Comparison of ENCODE assay signal across 12 cellular contexts in the genomic region with DNA sequence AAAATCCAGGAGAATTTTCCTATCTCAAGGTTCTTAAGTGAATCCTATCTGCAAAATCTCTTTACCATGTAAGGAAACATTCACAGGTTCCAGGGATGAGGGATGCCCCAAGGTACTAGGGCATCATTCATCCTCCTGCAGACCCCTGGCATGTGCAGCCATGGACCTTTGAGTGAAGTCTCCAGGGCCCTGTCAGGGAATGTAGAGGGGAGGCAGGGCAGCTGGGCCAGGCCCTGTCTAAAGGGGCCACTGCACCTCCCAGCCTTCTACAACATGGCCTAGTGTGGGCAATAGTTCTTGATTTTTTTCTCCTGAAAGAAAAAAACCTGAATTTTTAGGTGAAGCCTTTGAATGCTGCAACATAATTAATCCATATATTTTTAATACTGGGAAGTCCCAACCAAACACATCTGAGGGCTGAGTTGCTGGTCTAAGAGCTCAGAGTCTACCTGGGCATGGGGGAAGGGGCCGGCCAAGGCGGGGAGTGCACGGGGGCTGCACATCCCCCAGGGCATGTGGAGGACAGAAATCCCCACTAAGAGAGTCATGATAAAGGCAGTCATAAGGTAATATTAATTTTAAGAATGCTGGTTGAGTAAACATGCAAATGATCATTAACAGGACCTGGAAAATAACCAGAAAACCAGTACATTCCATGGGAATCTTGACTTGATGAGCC.
A peak's percentile ranks its signal among the peaks of the same experiment; 100 is the strongest.
DNase-seq lines count a peak whose midpoint lies in the region; ATAC-seq, FAIRE-seq and TF ChIP-seq lines count a peak whose summit lies in the region.
"Had no signal": no experiment of that assay in that cellular context is flagged by ENCODE, and none has a peak within 500 bp of the region (broad histone marks: within the 10 kb centered on the region; RNA-seq: fewer than 3 reads in every experiment).

No MANE protein-coding gene starts in this region.

- H3K23ac ChIP-seq in H1 (ENCODE audit: insufficient read length) = no peak overlapping the region

- peak overlapping the region; percentile 98; the same call in 1 of the 2 replicates for H2BK12ac ChIP-seq in H1 (ENCODE audit: low read depth, low read length)

- peak overlapping the region; percentile 36 for H3K27ac Mint-ChIP-seq in T-helper 1 cell treated with Interleukin-12 subunit alpha and Interleukin-12 subunit beta and Interleukin-4 antibody, amounts not matched to agents 30 μg/mL and 1 μg/mL, for 36 hours
- peak overlapping the region; percentile 100 for H3K27ac Mint-ChIP-seq in WTC11
- peak overlapping the region; percentile 85 for H3K27ac Mint-ChIP-seq in stimulated activated effector memory CD8-positive, alpha-beta T cell treated with anti-CD3 and anti-CD28 coated beads, Interleukin-12 subunit alpha, Interleukin-12 subunit beta, amount 100 ng/mL, for 72 hours

- peaks cover 26 to 49% (median 38%) of the 10 kb centered on the region in 4 experiments for H3K4me1 ChIP-seq in H1 (replicated peaks in 1 of 4; ENCODE audit: control insufficient read depth in 3 of 4, insufficient read depth in 4 of 4, low read length in 3 of 4)
- H3K4me1 ChIP-seq: foreskin keratinocyte had no signal

- H3K23me2 ChIP-seq in H1 (ENCODE audit: low read depth, low read length) = no peaks in the 10 kb centered on the region

- DNase-seq in T-helper 1 cell = no peak
- no peak for DNase-seq in WTC11 (ENCODE audit: low spot score)
- DNase-seq in H1 (ENCODE audit: low read depth in 1 of 2, low spot score in 2 of 2) = no peak
- DNase-seq in stimulated activated effector memory CD8-positive, alpha-beta T cell treated with anti-CD3 and anti-CD28 coated beads, Interleukin-12 subunit alpha, Interleukin-12 subunit beta, amount 100 ng/mL, for 72 hours (ENCODE audit: low spot score in 2 of 2) = no peak
- no peak for DNase-seq in NOMO-1 treated with DMSO at 0.1 percent for 48 hours (lab: John Stamatoyannopoulos, UW; ENCODE audit: unreplicated experiment)
- DNase-seq: 8988T; activated CD4-positive, alpha-beta T cell treated with anti-CD3 and anti-CD28 coated beads for 48 hours; foreskin keratinocyte had no signal

- no peak overlapping the region for H3K4me3 Mint-ChIP-seq in T-helper 1 cell treated with Interleukin-12 subunit alpha and Interleukin-12 subunit beta and Interleukin-4 antibody, amounts not matched to agents 30 μg/mL and 1 μg/mL, for 36 hours
- H3K4me3 Mint-ChIP-seq in WTC11 = peak overlapping the region; percentile 62
- no peak overlapping the region for H3K4me3 Mint-ChIP-seq in stimulated activated effector memory CD8-positive, alpha-beta T cell treated with anti-CD3 and anti-CD28 coated beads, Interleukin-12 subunit alpha, Interleukin-12 subunit beta, amount 100 ng/mL, for 72 hours

- WGBS in H1 (ENCODE audit: extremely low coverage in 1 of 2, insufficient coverage in 1 of 2, insufficient read length in 1 of 2, insufficient replicate concordance in 2 of 2, low coverage in 1 of 2, low lambda C conversion rate in 2 of 2, missing lambda C conversion rate in 1 of 2), 2 experiments = 10% methylated on average over 3 of the region's 3 CpGs; no CpG with 5 or more reads in 1 of the 2 experiments

- peak overlapping the region in 1 of 4 experiments; percentile 59; a peak in 1 of 7 replicates for H3K9ac ChIP-seq in H1 (replicated peaks in 1 of 4; ENCODE audit: extremely low read depth in 1 of 4, low read depth in 3 of 4, low read length in 3 of 4)

- H3K18ac ChIP-seq in H1 (ENCODE audit: extremely low read depth, low read length) = peak overlapping the region; percentile 99; the same call in 1 of the 2 replicates

- no peak for TF ChIP-seq RAD21 in H1 (IDR thresholded peaks at IDR 0.05 in 1 of 2, conservative IDR thresholded peaks at IDR 0.05 in 1 of 2; ENCODE audit: low read depth in 2 of 2, low read length in 2 of 2)

- H3K36me3 Mint-ChIP-seq in T-helper 1 cell treated with Interleukin-12 subunit alpha and Interleukin-12 subunit beta and Interleukin-4 antibody, amounts not matched to agents 30 μg/mL and 1 μg/mL, for 36 hours (ENCODE audit: low read depth) = peaks cover 10% of the 10 kb centered on the region
- no peaks in the 10 kb centered on the region for H3K36me3 Mint-ChIP-seq in WTC11
- peaks cover 71% of the 10 kb centered on the region for H3K36me3 Mint-ChIP-seq in stimulated activated effector memory CD8-positive, alpha-beta T cell treated with anti-CD3 and anti-CD28 coated beads, Interleukin-12 subunit alpha, Interleukin-12 subunit beta, amount 100 ng/mL, for 72 hours

- H3K4me2 ChIP-seq in H1 (ENCODE audit: insufficient read depth in 1 of 2, low read depth in 2 of 2, low read length in 2 of 2) = peak overlapping the region; percentile 76 to 85

- H3K36me3 ChIP-seq in H1 (ENCODE audit: control insufficient read depth in 2 of 4, insufficient read depth in 4 of 4, low read length in 3 of 4) = no peaks in the 10 kb centered on the region

- no peak overlapping the region for H2AFZ ChIP-seq in H1 (ENCODE audit: low read length)

- H3K14ac ChIP-seq in H1 (ENCODE audit: insufficient read length) = no peak overlapping the region

- peak overlapping the region; percentile 98 for H4K91ac ChIP-seq in H1 (replicated peaks; ENCODE audit: insufficient read length, low read length)

- peaks cover 0 to 63% of the 10 kb centered on the region in 2 experiments; a peak in 2 of 4 replicates for H3K79me2 ChIP-seq in H1 (ENCODE audit: control insufficient read depth in 1 of 2, insufficient read depth in 2 of 2, low read length in 2 of 2)

- H3K27me3 Mint-ChIP-seq in T-helper 1 cell treated with Interleukin-12 subunit alpha and Interleukin-12 subunit beta and Interleukin-4 antibody, amounts not matched to agents 30 μg/mL and 1 μg/mL, for 36 hours (ENCODE audit: low read depth) = no peaks in the 10 kb centered on the region
- H3K27me3 Mint-ChIP-seq in WTC11 (ENCODE audit: low read depth) = no peaks in the 10 kb centered on the region

- H4K8ac ChIP-seq in H1 (ENCODE audit: extremely low read depth, insufficient read depth, low read length) = no peak overlapping the region

- TF ChIP-seq CTCF in WTC11 (IDR thresholded peaks at IDR 0.05) (no peak), H1 (IDR thresholded peaks at IDR 0.05; ENCODE audit: control extremely low read depth in 1 of 3, insufficient read depth in 1 of 3, low read depth in 1 of 3, low read length in 3 of 3) (no peak)

- no peaks in the 10 kb centered on the region for H3K27me3 ChIP-seq in H1 (replicated peaks in 1 of 4; ENCODE audit: control insufficient read depth in 3 of 4, extremely low read depth in 1 of 4, insufficient read depth in 3 of 4, low read length in 3 of 4)
- H3K27me3 ChIP-seq: foreskin keratinocyte had no signal

- TF ChIP-seq POLR2A in H1 (IDR thresholded peaks at IDR 0.05; ENCODE audit: control extremely low read depth in 1 of 2, low read depth in 2 of 2, low read length in 2 of 2) = no peak

- peak overlapping the region; percentile 61 for H3K4ac ChIP-seq in H1 (replicated peaks; ENCODE audit: insufficient read length, low read depth, low read length)

- H3K4me3 ChIP-seq in H1 (ENCODE audit: extremely low read depth in 1 of 4, insufficient read depth in 2 of 4, low read depth in 3 of 4, low read length in 4 of 4) = peak overlapping the region in 1 of 4 experiments; percentile 51; a peak in 2 of 8 replicates

- no peaks in the 10 kb centered on the region for H4K20me1 ChIP-seq in H1 (replicated peaks in 1 of 2; ENCODE audit: control insufficient read depth in 1 of 2, insufficient read depth in 2 of 2, low read length in 2 of 2)

- no peak overlapping the region for H2BK15ac ChIP-seq in H1 (ENCODE audit: low read length)

- H2BK20ac ChIP-seq in H1 (ENCODE audit: low read length) = peak overlapping the region; percentile 98; the same call in 1 of the 2 replicates

- TF ChIP-seq EP300 in H1 (IDR thresholded peaks at IDR 0.05; ENCODE audit: borderline replicate concordance in 1 of 2, low read depth in 2 of 2, low read length in 2 of 2) = no peak

- no peaks in the 10 kb centered on the region for H3K9me3 ChIP-seq in H1 (ENCODE audit: insufficient read depth in 2 of 2, low read depth in 1 of 2, low read length in 1 of 2)

- peaks cover 50% of the 10 kb centered on the region for H3K4me1 Mint-ChIP-seq in T-helper 1 cell treated with Interleukin-12 subunit alpha and Interleukin-12 subunit beta and Interleukin-4 antibody, amounts not matched to agents 30 μg/mL and 1 μg/mL, for 36 hours (ENCODE audit: low read depth)
- H3K4me1 Mint-ChIP-seq in WTC11 = peaks cover 90% of the 10 kb centered on the region
- H3K4me1 Mint-ChIP-seq in stimulated activated effector memory CD8-positive, alpha-beta T cell treated with anti-CD3 and anti-CD28 coated beads, Interleukin-12 subunit alpha, Interleukin-12 subunit beta, amount 100 ng/mL, for 72 hours = peaks cover 72% of the 10 kb centered on the region

- peak overlapping the region; percentile 94 for H2BK5ac ChIP-seq in H1 (ENCODE audit: low read depth, low read length)

- peaks cover 24% of the 10 kb centered on the region for H3K79me1 ChIP-seq in H1 (ENCODE audit: low read depth, low read length)

- CTCF ChIA-PET in WTC11 (lab: Charles Lee) (interaction anchor here (1.2 to 3.1 kb wide), 6 partner anchors 17 to 159 kb away, joined by 3 to 16 read pairs (median 5); no protein-coding TSS in a partner anchor), H1 (lab: Charles Lee; ENCODE audit: partially characterized antibody) (interaction anchor here (0.8 to 1.7 kb wide), 3 partner anchors 11 to 130 kb away, joined by 3 to 6 read pairs (median 4); no protein-coding TSS in a partner anchor)

- peak overlapping the region; percentile 70 for H3K56ac ChIP-seq in H1 (replicated peaks; ENCODE audit: insufficient read length, low read depth, low read length)

- H3K9me3 Mint-ChIP-seq in T-helper 1 cell treated with Interleukin-12 subunit alpha and Interleukin-12 subunit beta and Interleukin-4 antibody, amounts not matched to agents 30 μg/mL and 1 μg/mL, for 36 hours = no peaks in the 10 kb centered on the region
- no peaks in the 10 kb centered on the region for H3K9me3 Mint-ChIP-seq in WTC11
- H3K9me3 Mint-ChIP-seq in stimulated activated effector memory CD8-positive, alpha-beta T cell treated with anti-CD3 and anti-CD28 coated beads, Interleukin-12 subunit alpha, Interleukin-12 subunit beta, amount 100 ng/mL, for 72 hours = no peaks in the 10 kb centered on the region

- peak overlapping the region; percentile 94; the same call in 1 of the 2 replicates for H2AK5ac ChIP-seq in H1 (ENCODE audit: low read depth, low read length)

- peak; percentile 22 for ATAC-seq in WTC11
- no peak for ATAC-seq in stimulated activated effector memory CD8-positive, alpha-beta T cell treated with anti-CD3 and anti-CD28 coated beads, Interleukin-12 subunit alpha, Interleukin-12 subunit beta, amount 100 ng/mL, for 72 hours
- ATAC-seq in GM19397 (IDR thresholded peaks at IDR 0.05; ENCODE audit: unreplicated experiment) = no peak
- ATAC-seq in HG03139 (IDR thresholded peaks at IDR 0.05; ENCODE audit: unreplicated experiment) = no peak
- ATAC-seq: sciatic nerve had no signal

- H2BK120ac ChIP-seq in H1 (replicated peaks; ENCODE audit: low read depth, low read length) = peak overlapping the region; percentile 86

- H4K5ac ChIP-seq in H1 (ENCODE audit: insufficient read length, low read depth, low read length) = peak overlapping the region; percentile 79

- no peak for FAIRE-seq in H1 (lab: Jason Lieb, UNC)

- H3K27ac ChIP-seq in H1 (ENCODE audit: low read depth, low read length) = peak overlapping the region; percentile 95
- H3K27ac ChIP-seq: foreskin keratinocyte had no signal

- POLR2A ChIA-PET in WTC11 (lab: Charles Lee) = interaction anchor here (0.6 kb wide), 1 partner anchor 89 kb away, joined by 3 read pairs; no protein-coding TSS in a partner anchor
- POLR2A ChIA-PET in H1 (lab: Charles Lee; ENCODE audit: partially characterized antibody) = interaction anchor here (1.0 to 2.0 kb wide), 4 partner anchors 10 to 169 kb away, joined by 3 to 5 read pairs (median 4); no protein-coding TSS in a partner anchor

Comparison
In these comparisons a context has a peak if more than half of its experiments do, and no peak if none do; other contexts are left out.
1. H3K27ac Mint-ChIP-seq: peak in every context shown above with its lines; median percentile 100 in WTC11; 85 in stimulated activated effector memory CD8-positive, alpha-beta T cell treated with anti-CD3 and anti-CD28 coated beads, Interleukin-12 subunit alpha, Interleukin-12 subunit beta, amount 100 ng/mL, for 72 hours; 36 in T-helper 1 cell treated with Interleukin-12 subunit alpha and Interleukin-12 subunit beta and Interleukin-4 antibody, amounts not matched to agents 30 μg/mL and 1 μg/mL, for 36 hours.